ENCODE assay signal across 1 cellular context in the genomic region with DNA sequence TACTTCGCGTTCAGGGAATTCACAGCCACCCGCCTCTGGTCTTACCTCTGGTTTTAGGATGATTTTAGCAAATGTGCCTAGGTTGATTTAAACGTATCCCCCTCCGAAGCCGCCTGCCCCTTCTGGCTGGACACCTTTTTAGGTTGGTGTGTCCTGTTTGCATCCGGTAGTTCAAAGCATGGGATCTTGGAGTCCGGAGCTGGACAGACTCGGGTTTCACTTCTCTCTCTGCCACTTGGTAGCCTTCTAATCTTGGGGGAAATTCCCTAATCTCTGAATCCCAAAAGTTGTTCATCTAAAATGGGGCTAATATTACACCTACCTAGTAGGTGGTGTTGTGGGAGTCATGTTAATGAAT.
TF ChIP-seq lines count a peak whose summit lies in the region.

No MANE protein-coding gene starts in this region.

TF ChIP-seq in GM12878, 131 proteins besides CTCF, POLR2A, EP300 and RAD21 (continued from another document):
- 0 out of 2 replicates have a peak, but pooled peaks have one; percentile 31 for TF ChIP-seq ZBED1 (IDR thresholded peaks at IDR 0.05; ENCODE audit: borderline replicate concordance)
- TF ChIP-seq SUZ12 (IDR thresholded peaks at IDR 0.05; ENCODE audit: unreplicated experiment): no peak
- TF ChIP-seq ZNF217 (IDR thresholded peaks at IDR 0.05): no peak
- TF ChIP-seq, protein P1, sequence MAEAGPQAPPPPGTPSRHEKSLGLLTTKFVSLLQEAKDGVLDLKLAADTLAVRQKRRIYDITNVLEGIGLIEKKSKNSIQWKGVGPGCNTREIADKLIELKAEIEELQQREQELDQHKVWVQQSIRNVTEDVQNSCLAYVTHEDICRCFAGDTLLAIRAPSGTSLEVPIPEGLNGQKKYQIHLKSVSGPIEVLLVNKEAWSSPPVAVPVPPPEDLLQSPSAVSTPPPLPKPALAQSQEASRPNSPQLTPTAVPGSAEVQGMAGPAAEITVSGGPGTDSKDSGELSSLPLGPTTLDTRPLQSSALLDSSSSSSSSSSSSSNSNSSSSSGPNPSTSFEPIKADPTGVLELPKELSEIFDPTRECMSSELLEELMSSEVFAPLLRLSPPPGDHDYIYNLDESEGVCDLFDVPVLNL (IDR thresholded peaks at IDR 0.05; ENCODE audit: low read depth, low read length): no peak
- TF ChIP-seq, protein P2, sequence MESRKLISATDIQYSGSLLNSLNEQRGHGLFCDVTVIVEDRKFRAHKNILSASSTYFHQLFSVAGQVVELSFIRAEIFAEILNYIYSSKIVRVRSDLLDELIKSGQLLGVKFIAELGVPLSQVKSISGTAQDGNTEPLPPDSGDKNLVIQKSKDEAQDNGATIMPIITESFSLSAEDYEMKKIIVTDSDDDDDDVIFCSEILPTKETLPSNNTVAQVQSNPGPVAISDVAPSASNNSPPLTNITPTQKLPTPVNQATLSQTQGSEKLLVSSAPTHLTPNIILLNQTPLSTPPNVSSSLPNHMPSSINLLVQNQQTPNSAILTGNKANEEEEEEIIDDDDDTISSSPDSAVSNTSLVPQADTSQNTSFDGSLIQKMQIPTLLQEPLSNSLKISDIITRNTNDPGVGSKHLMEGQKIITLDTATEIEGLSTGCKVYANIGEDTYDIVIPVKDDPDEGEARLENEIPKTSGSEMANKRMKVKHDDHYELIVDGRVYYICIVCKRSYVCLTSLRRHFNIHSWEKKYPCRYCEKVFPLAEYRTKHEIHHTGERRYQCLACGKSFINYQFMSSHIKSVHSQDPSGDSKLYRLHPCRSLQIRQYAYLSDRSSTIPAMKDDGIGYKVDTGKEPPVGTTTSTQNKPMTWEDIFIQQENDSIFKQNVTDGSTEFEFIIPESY (IDR thresholded peaks at IDR 0.05): no peak
- TF ChIP-seq WRNIP1 (IDR thresholded peaks at IDR 0.05; ENCODE audit: borderline replicate concordance, low read depth, low read length): no peak
- TF ChIP-seq SPI1 (IDR thresholded peaks at IDR 0.05; ENCODE audit: borderline replicate concordance, insufficient read depth, low read depth, low read length): peak; percentile 59
- TF ChIP-seq, protein P3, sequence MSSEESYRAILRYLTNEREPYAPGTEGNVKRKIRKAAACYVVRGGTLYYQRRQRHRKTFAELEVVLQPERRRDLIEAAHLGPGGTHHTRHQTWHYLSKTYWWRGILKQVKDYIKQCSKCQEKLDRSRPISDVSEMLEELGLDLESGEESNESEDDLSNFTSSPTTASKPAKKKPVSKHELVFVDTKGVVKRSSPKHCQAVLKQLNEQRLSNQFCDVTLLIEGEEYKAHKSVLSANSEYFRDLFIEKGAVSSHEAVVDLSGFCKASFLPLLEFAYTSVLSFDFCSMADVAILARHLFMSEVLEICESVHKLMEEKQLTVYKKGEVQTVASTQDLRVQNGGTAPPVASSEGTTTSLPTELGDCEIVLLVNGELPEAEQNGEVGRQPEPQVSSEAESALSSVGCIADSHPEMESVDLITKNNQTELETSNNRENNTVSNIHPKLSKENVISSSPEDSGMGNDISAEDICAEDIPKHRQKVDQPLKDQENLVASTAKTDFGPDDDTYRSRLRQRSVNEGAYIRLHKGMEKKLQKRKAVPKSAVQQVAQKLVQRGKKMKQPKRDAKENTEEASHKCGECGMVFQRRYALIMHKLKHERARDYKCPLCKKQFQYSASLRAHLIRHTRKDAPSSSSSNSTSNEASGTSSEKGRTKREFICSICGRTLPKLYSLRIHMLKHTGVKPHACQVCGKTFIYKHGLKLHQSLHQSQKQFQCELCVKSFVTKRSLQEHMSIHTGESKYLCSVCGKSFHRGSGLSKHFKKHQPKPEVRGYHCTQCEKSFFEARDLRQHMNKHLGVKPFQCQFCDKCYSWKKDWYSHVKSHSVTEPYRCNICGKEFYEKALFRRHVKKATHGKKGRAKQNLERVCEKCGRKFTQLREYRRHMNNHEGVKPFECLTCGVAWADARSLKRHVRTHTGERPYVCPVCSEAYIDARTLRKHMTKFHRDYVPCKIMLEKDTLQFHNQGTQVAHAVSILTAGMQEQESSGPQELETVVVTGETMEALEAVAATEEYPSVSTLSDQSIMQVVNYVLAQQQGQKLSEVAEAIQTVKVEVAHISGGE (CRISPR knock-in tag; IDR thresholded peaks at IDR 0.05): no peak
TF ChIP-seq in GM12878: peak in this region for 2.
